11 cellular contexts compared by ENCODE assay signal in genomic region chr4:112813790-112814189, GRCh38.
DNase-seq lines count a peak whose midpoint lies in the region; ATAC-seq and TF ChIP-seq lines count a peak whose summit lies in the region.
"Had no signal": no experiment of that assay in that cellular context is flagged by ENCODE, and none has a peak within 500 bp of the region (broad histone marks: within the 10 kb centered on the region; RNA-seq: fewer than 3 reads in every experiment).

No MANE protein-coding gene starts in this region.

- H3K4me2 ChIP-seq in PC-9 = no peak overlapping the region
- H3K4me2 ChIP-seq in trophoblast cell (ENCODE audit: low read length) = no peak overlapping the region

- H3K79me1 ChIP-seq in trophoblast cell (ENCODE audit: low read length) = no peaks in the 10 kb centered on the region

- no peaks in the 10 kb centered on the region for H4K20me1 ChIP-seq in PC-9 (ENCODE audit: insufficient read depth)

- H3K23ac ChIP-seq in trophoblast cell (ENCODE audit: low read length) = no peak overlapping the region

- no peak overlapping the region for H3K4me3 ChIP-seq in astrocyte of the cerebellum (ENCODE audit: low read depth, low read length)
- no peak overlapping the region for H3K4me3 ChIP-seq in PC-9
- H3K4me3 ChIP-seq in trophoblast cell (ENCODE audit: low read depth, low read length) = no peak overlapping the region
- H3K4me3 ChIP-seq: lung had no signal

- H3K4me1 ChIP-seq in PC-9 (replicated peaks; ENCODE audit: insufficient read depth) (no peaks in the 10 kb centered on the region), trophoblast cell (ENCODE audit: control insufficient read depth in 1 of 2, insufficient read depth in 2 of 2, low read length in 2 of 2) (no peaks in the 10 kb centered on the region)

- no peaks in the 10 kb centered on the region for H3K79me2 ChIP-seq in PC-9 (ENCODE audit: low read depth)
- H3K79me2 ChIP-seq in trophoblast cell (ENCODE audit: control insufficient read depth, insufficient read depth, low read length, poor library complexity) = no peaks in the 10 kb centered on the region

- TF ChIP-seq CTCF in astrocyte of the cerebellum (IDR thresholded peaks at IDR 0.05; ENCODE audit: low read depth, low read length, missing control alignments) (no peak), PC-9 (conservative IDR thresholded peaks at IDR 0.05) (no peak)

- H3K18ac ChIP-seq in trophoblast cell (ENCODE audit: low read length) = no peak overlapping the region

- in situ Hi-C loops in astrocyte of the cerebellum (cut with HindIII; ENCODE audit: low sequenced_read_pairs) = no loop called here

- no peaks in the 10 kb centered on the region for H3K36me3 ChIP-seq in PC-9 (ENCODE audit: low read depth)
- H3K36me3 ChIP-seq in trophoblast cell (ENCODE audit: control insufficient read depth in 1 of 2, insufficient read depth in 2 of 2, low read length in 2 of 2) = no peaks in the 10 kb centered on the region

- CTCF ChIA-PET in PC-9 (lab: Charles Lee) = no interaction called here

- H2AK5ac ChIP-seq in trophoblast cell (ENCODE audit: low read length) = no peak overlapping the region

- H2BK120ac ChIP-seq in trophoblast cell (ENCODE audit: insufficient read depth, low read length, poor library complexity) = no peak overlapping the region

- no peak overlapping the region for H3K14ac ChIP-seq in trophoblast cell (ENCODE audit: low read length)

- H3K9me2 ChIP-seq in PC-9 (ENCODE audit: insufficient read depth) = no peaks in the 10 kb centered on the region

- H2AFZ ChIP-seq in PC-9 = no peak overlapping the region
- H2AFZ ChIP-seq in trophoblast cell (ENCODE audit: insufficient read depth, low read length, poor library complexity) = no peak overlapping the region

- H2BK12ac ChIP-seq in trophoblast cell (ENCODE audit: low read length) = no peak overlapping the region

- no peak overlapping the region for H4K91ac ChIP-seq in trophoblast cell (ENCODE audit: low read depth, low read length)

- no peaks in the 10 kb centered on the region for H3K9me3 ChIP-seq in PC-9 (ENCODE audit: insufficient read depth, low read depth)
- H3K9me3 ChIP-seq in trophoblast cell (ENCODE audit: insufficient read depth, low read depth, low read length) = no peaks in the 10 kb centered on the region

- no peak overlapping the region for H4K12ac ChIP-seq in trophoblast cell (ENCODE audit: low read depth, low read length)

- H3K4ac ChIP-seq in trophoblast cell (ENCODE audit: low read depth, low read length) = no peak overlapping the region

- no CpG with 5 or more reads among the region's 2 CpGs for WGBS in trophoblast cell (ENCODE audit: extremely low coverage, insufficient coverage, insufficient read length)

- H3K9ac ChIP-seq in trophoblast cell (ENCODE audit: low read length) = no peak overlapping the region

- no peaks in the 10 kb centered on the region for H3K27me3 ChIP-seq in PC-9 (ENCODE audit: insufficient read depth, low read depth)
- no peaks in the 10 kb centered on the region for H3K27me3 ChIP-seq in trophoblast cell (ENCODE audit: insufficient read depth, low read length)

- intact Hi-C loops in PC-9 (cut with micrococcal nuclease; ENCODE audit: unreplicated experiment) = no loop called here

- no peak overlapping the region for H2BK5ac ChIP-seq in trophoblast cell (ENCODE audit: low read depth, low read length, poor library complexity)

- BruUV-seq in PC-9 (replicated peaks; lab: Mats Ljungman, UMichigan) = no TSS peak

- POLR2A ChIA-PET in PC-9 (lab: Charles Lee; ENCODE audit: unreplicated experiment) = no interaction called here

- no peaks in the 10 kb centered on the region for H3F3A ChIP-seq in PC-9 (ENCODE audit: insufficient read depth, low read depth)

- H3K27ac ChIP-seq in PC-9 (no peak overlapping the region), trophoblast cell (ENCODE audit: low read depth, low read length) (no peak overlapping the region)
- H3K27ac ChIP-seq: HL-60 had no signal

- ATAC-seq in GM18520 (IDR thresholded peaks at IDR 0.05; ENCODE audit: unreplicated experiment) (peak; percentile 53), HG02759 (IDR thresholded peaks at IDR 0.05; ENCODE audit: unreplicated experiment) (peak; percentile 31)

- H4K8ac ChIP-seq in trophoblast cell (ENCODE audit: low read depth, low read length) = no peak overlapping the region

- DNase-seq in astrocyte of the cerebellum (ENCODE audit: low read depth) (peak; percentile 45), retina (peak; percentile 10), NCI-H524 treated with DMSO at 0.1 percent for 48 hours (lab: John Stamatoyannopoulos, UW) (no peak), PC-9 (no peak), trophoblast cell (no peak)
- DNase-seq: activated CD4-positive, alpha-beta T cell treated with anti-CD3 and anti-CD28 coated beads for 1 hour; NCI-H774 had no signal

Comparison
In these comparisons a context has a peak if more than half of its experiments do, and no peak if none do; other contexts are left out.
1. DNase-seq: peak in astrocyte of the cerebellum (single experiment) and retina (single experiment); none in NCI-H524 treated with DMSO at 0.1 percent for 48 hours (single experiment), PC-9 (0 of 2) and trophoblast cell (0 of 2).